8 cellular contexts compared by ENCODE assay signal in genomic region chr19:18223860-18224524, GRCh38. TPM values are rescaled to one million over a fixed set of nuclear protein-coding genes. Genes with fewer than 3 reads are reported as not detected.
DNase-seq lines count a peak whose midpoint lies in the region; ATAC-seq and TF ChIP-seq lines count a peak whose summit lies in the region.

No MANE protein-coding gene starts in this region.

- H3K4me1 ChIP-seq in Caco-2 = 0 out of 2 replicates have a peak, but pooled peaks cover 5% of the 10 kb centered on the region
- H3K4me1 ChIP-seq in SJSA1 (replicated peaks) = peaks cover 14% of the 10 kb centered on the region
- H3K4me1 ChIP-seq in stomach smooth muscle (ENCODE audit: control insufficient read depth, insufficient read depth, low read length) = peaks cover 32% of the 10 kb centered on the region

- intact Hi-C loops in Caco-2 (cut with micrococcal nuclease; ENCODE audit: unreplicated experiment) = loop anchor here (1.0 to 2.0 kb wide), 2 partner anchors 19 to 31 kb away; partner anchors contain the start of genes MPV17L2 and RAB3A

- H3K36me3 Mint-ChIP-seq in Caco-2 (ENCODE audit: insufficient read depth, unreplicated experiment) = peaks cover 26% of the 10 kb centered on the region

- H3K9ac ChIP-seq in stomach smooth muscle (ENCODE audit: low read length in 2 of 2) = peak overlapping the region; percentile 20 to 64

- no peak for TF ChIP-seq CTCF in Caco-2 (IDR thresholded peaks at IDR 0.05; ENCODE audit: insufficient read depth in 1 of 2, low read depth in 1 of 2, low read length in 1 of 2, severe bottlenecking in 1 of 2, unreplicated experiment in 1 of 2)

- H3K4me1 Mint-ChIP-seq in Caco-2 (ENCODE audit: low read depth, unreplicated experiment) = peaks cover 10% of the 10 kb centered on the region

- no peaks in the 10 kb centered on the region for H3K36me3 ChIP-seq in Caco-2 (ENCODE audit: control insufficient read depth, insufficient read depth, low read length)
- H3K36me3 ChIP-seq in SJSA1 = no peaks in the 10 kb centered on the region
- no peaks in the 10 kb centered on the region for H3K36me3 ChIP-seq in stomach smooth muscle (ENCODE audit: control insufficient read depth in 2 of 2, insufficient read depth in 2 of 2, low read length in 2 of 2)

- no peak overlapping the region for H3K27ac ChIP-seq in SJSA1
- peak overlapping the region; percentile 18 for H3K27ac ChIP-seq in caudate nucleus (ENCODE audit: low read depth, low read length)
- H3K27ac ChIP-seq in stomach smooth muscle (ENCODE audit: low read length) = no peak overlapping the region

- BruUV-seq in Caco-2 (replicated peaks; lab: Mats Ljungman, UMichigan) = no TSS peak

- peak overlapping the region; percentile 81 for H3K27ac Mint-ChIP-seq in Caco-2 (ENCODE audit: unreplicated experiment)

- no peaks in the 10 kb centered on the region for H3K9me3 Mint-ChIP-seq in Caco-2 (ENCODE audit: unreplicated experiment)

- ATAC-seq in HG02588 (IDR thresholded peaks at IDR 0.05; ENCODE audit: unreplicated experiment) = peak; percentile 7
- ATAC-seq in left lobe of liver = peak; percentile 40

- CTCF ChIA-PET in Caco-2 (lab: Charles Lee) = interaction anchor here (0.5 to 2.3 kb wide), 19 partner anchors 9 to 281 kb away, joined by 3 to 18 read pairs (median 5); partner anchors contain the start of genes GDF15, MPV17L2, PIK3R2 and RAB3A

- peak; percentile 79 to 88 for DNase-seq in Caco-2
- no peak for DNase-seq in SJSA1 (ENCODE audit: low read depth in 1 of 2, low spot score in 2 of 2)
- DNase-seq in caudate nucleus (lab: John Stamatoyannopoulos, UW) = peak in 7 of 61 donors; percentile 21 to 57 (median 33)
- peak; percentile 73 for DNase-seq in left lobe of liver (ENCODE audit: low spot score)
- DNase-seq in foreskin melanocyte = no peak
- DNase-seq in GOT3 (lab: John Stamatoyannopoulos, UW) = no peak

- H3K4me3 ChIP-seq in Caco-2 (ENCODE audit: low read depth, low read length) (peak overlapping the region; percentile 79), SJSA1 (peak overlapping the region; percentile 24), stomach smooth muscle (ENCODE audit: low read length in 2 of 2) (peak overlapping the region; percentile 50 to 79)

- H3K9me3 ChIP-seq in Caco-2 = no peaks in the 10 kb centered on the region
- H3K9me3 ChIP-seq in SJSA1 (replicated peaks) = no peaks in the 10 kb centered on the region
- no peaks in the 10 kb centered on the region for H3K9me3 ChIP-seq in stomach smooth muscle (ENCODE audit: control insufficient read depth in 2 of 2, low read length in 2 of 2)

- peak overlapping the region; percentile 95 for H3K4me3 Mint-ChIP-seq in Caco-2 (ENCODE audit: unreplicated experiment)

- H3K27me3 ChIP-seq in Caco-2 (replicated peaks; ENCODE audit: control insufficient read depth, insufficient read depth, low read length) = no peaks in the 10 kb centered on the region
- 0 out of 2 replicates have a peak, but pooled peaks cover 2% of the 10 kb centered on the region for H3K27me3 ChIP-seq in SJSA1 (replicated peaks)
- H3K27me3 ChIP-seq in stomach smooth muscle (ENCODE audit: control insufficient read depth in 1 of 2, insufficient read depth in 2 of 2, low read length in 2 of 2) = peaks cover 15 to 18% of the 10 kb centered on the region in 2 donors

- H3K27me3 Mint-ChIP-seq in Caco-2 (ENCODE audit: insufficient read depth, unreplicated experiment) = no peaks in the 10 kb centered on the region

- POLR2A ChIA-PET in Caco-2 (lab: Charles Lee) = interaction anchor here (0.5 to 1.8 kb wide), 15 partner anchors 9 to 915 kb away, joined by 3 to 27 read pairs (median 4); partner anchors contain the start of genes DDA1, JUND, LSM4 and MPV17L2

RNA-seq across cellular contexts. Expression of gene PDE4C, which starts 2.2 kb away (rescaled TPM):
- total RNA-seq in Caco-2 (2022) = 0.36 and 0.46 TPM in 2 replicates
- total RNA-seq in SJSA1 (2014; rRNA removed; shearing (Covaris generic)) = not detected in 2 replicates
- 0.60 TPM for total RNA-seq in left lobe of liver

RNA-seq across cellular contexts. Expression of gene RAB3A, which starts 20.1 kb away (rescaled TPM):
- 2.3 and 3.9 TPM in 2 replicates for total RNA-seq in Caco-2 (2022)
- 1.2 and 3.4 TPM in 2 replicates for total RNA-seq in SJSA1 (2014; rRNA removed; shearing (Covaris generic))
- total RNA-seq in left lobe of liver = 2.1 TPM

RNA-seq across cellular contexts. Expression of gene MPV17L2, which starts 31.0 kb away (rescaled TPM):
- total RNA-seq in Caco-2 (2022) (14.1 and 16.6 TPM in 2 replicates), left lobe of liver (8.6 TPM)
- total RNA-seq in SJSA1 (2014; rRNA removed; shearing (Covaris generic)) = 42.3 and 52.0 TPM in 2 replicates

RNA-seq across cellular contexts. Expression of gene IQCN, which starts 50.3 kb away (rescaled TPM):
- total RNA-seq in Caco-2 (2022) (1.5 and 2.1 TPM in 2 replicates), left lobe of liver (2.8 TPM)
- 0.13 and 0.22 TPM in 2 replicates for total RNA-seq in SJSA1 (2014; rRNA removed; shearing (Covaris generic))

RNA-seq across cellular contexts. Expression of gene IFI30, which starts 50.4 kb away (rescaled TPM):
- total RNA-seq in Caco-2 (2022) (38.3 and 39.6 TPM in 2 replicates), left lobe of liver (57.6 TPM)
- total RNA-seq in SJSA1 (2014; rRNA removed; shearing (Covaris generic)) = 2.7 TPM in 1 of 2 replicates, not detected in the other

Comparison
In these comparisons a context has a peak if more than half of its experiments do, and no peak if none do; other contexts are left out.
1. DNase-seq: peak in Caco-2 (2 of 2) and left lobe of liver (single experiment); none in SJSA1 (0 of 2), foreskin melanocyte (single experiment) and GOT3 (single experiment).
2. H3K4me3 ChIP-seq: peak in every context shown above with its lines; median percentile 79 in Caco-2; 64 in stomach smooth muscle; 24 in SJSA1.